18 cellular contexts compared by ENCODE assay signal in genomic region chr19:2145831-2146241, GRCh38. TPM values are rescaled to one million over a fixed set of nuclear protein-coding genes. Genes with fewer than 3 reads are reported as not detected.
DNase-seq lines count a peak whose midpoint lies in the region; ATAC-seq and TF ChIP-seq lines count a peak whose summit lies in the region.
"Had no signal": no experiment of that assay in that cellular context is flagged by ENCODE, and none has a peak within 500 bp of the region (broad histone marks: within the 10 kb centered on the region; RNA-seq: fewer than 3 reads in every experiment).

No MANE protein-coding gene starts in this region.

- CTCF ChIA-PET in CD8-positive, alpha-beta T cell (lab: Charles Lee), result interaction anchor here (1.4 kb wide), 1 partner anchor 16 kb away, joined by 5 read pairs; no protein-coding TSS in a partner anchor
- CTCF ChIA-PET in IMR-90 (lab: Yijun Ruan, JAX), result no interaction called here

- no peak overlapping the region for H3K4me3 ChIP-seq in CD8-positive, alpha-beta T cell (ENCODE audit: low read depth, low read length)
- no peak overlapping the region for H3K4me3 ChIP-seq in IMR-90 (ENCODE audit: insufficient read depth, low read depth, low read length)
- H3K4me3 ChIP-seq: coronary artery, esophagus squamous epithelium, heart left ventricle, ovary had no signal

- TF ChIP-seq CTCF in CD8-positive, alpha-beta T cell (IDR thresholded peaks at IDR 0.05), result no peak
- no peak for TF ChIP-seq CTCF in IMR-90 (conservative IDR thresholded peaks at IDR 0.05; ENCODE audit: low read depth, low read length)
- TF ChIP-seq CTCF in nephron progenitor cell (IDR thresholded peaks at IDR 0.05), result no peak

- H3K4me1 Mint-ChIP-seq in CD8-positive, alpha-beta T cell (ENCODE audit: low read depth), result peaks cover 50% of the 10 kb centered on the region
- H3K4me1 Mint-ChIP-seq in nephron progenitor cell, result peaks cover 48% of the 10 kb centered on the region

- H2BK5ac ChIP-seq in IMR-90 (ENCODE audit: low read depth, low read length, poor library complexity, severe bottlenecking), result no peak overlapping the region

- ATAC-seq in CD8-positive, alpha-beta T cell, result peak; percentile 76
- ATAC-seq in IMR-90 (ENCODE audit: low read depth), result no peak
- ATAC-seq in HG02981 (IDR thresholded peaks at IDR 0.05; ENCODE audit: unreplicated experiment), result no peak
- no peak for ATAC-seq in left colon

- no peak overlapping the region for H2BK20ac ChIP-seq in IMR-90 (ENCODE audit: low read depth, low read length)

- H3K9ac ChIP-seq in IMR-90 (ENCODE audit: low read depth, low read length), result no peak overlapping the region

- H3K36me3 Mint-ChIP-seq in CD8-positive, alpha-beta T cell, result peaks cover 15% of the 10 kb centered on the region
- peaks cover 21% of the 10 kb centered on the region for H3K36me3 Mint-ChIP-seq in nephron progenitor cell (ENCODE audit: low read depth)

- intact Hi-C loops in CD8-positive, alpha-beta T cell (cut with DNase I, micrococcal nuclease), result loop anchor here in 1 of 2 experiments (1.0 kb wide), 1 partner anchor 49 kb away; no protein-coding TSS in a partner anchor
- intact Hi-C loops in IMR-90 (cut with micrococcal nuclease) (no loop called here), left colon (cut with DNase I, micrococcal nuclease) (no loop called here)

- WGBS in IMR-90 (ENCODE audit: extremely low coverage in 2 of 2, insufficient read length in 1 of 2), 2 experiments, result no CpG with 5 or more reads among the region's 16 CpGs

- in situ Hi-C loops in IMR-90 (cut with MboI; ENCODE audit: low sequenced_read_pairs), result no loop called here

- peaks cover 3 to 55% of the 10 kb centered on the region in 2 experiments for H3K79me1 ChIP-seq in IMR-90 (ENCODE audit: low read depth in 1 of 2, low read length in 2 of 2)

- POLR2A ChIA-PET in CD8-positive, alpha-beta T cell (lab: Charles Lee), result interaction anchor here (0.8 kb wide), 1 partner anchor 195 kb away, joined by 3 read pairs; no protein-coding TSS in a partner anchor
- POLR2A ChIA-PET in IMR-90 (lab: Charles Lee; ENCODE audit: unreplicated experiment), result no interaction called here

- peaks cover 17% of the 10 kb centered on the region; the same call in 1 of the 2 replicates for H3K9me1 ChIP-seq in IMR-90 (ENCODE audit: insufficient read depth, low read length)

- H3K9me3 Mint-ChIP-seq in CD8-positive, alpha-beta T cell, result no peaks in the 10 kb centered on the region
- no peaks in the 10 kb centered on the region for H3K9me3 Mint-ChIP-seq in nephron progenitor cell

- DNase-seq in CD8-positive, alpha-beta T cell, result peak in 3 of 7 experiments; percentile 16 to 61 (median 37)
- DNase-seq in IMR-90 (peak; percentile 21), astrocyte of the hippocampus (ENCODE audit: low read depth, low spot score) (peak; percentile 65), nephron progenitor cell (no peak), NOMO-1 (lab: John Stamatoyannopoulos, UW; ENCODE audit: unreplicated experiment in 2 of 2) (no peak), NCI-H345 (lab: John Stamatoyannopoulos, UW) (no peak), left colon (no peak)
- DNase-seq: amniotic stem cell, esophagus squamous epithelium, heart left ventricle, Kasumi-1, midbrain, NCI-H146, ovary, WERI-Rb-1 had no signal

- no TSS peak for BruUV-seq in IMR-90 (replicated peaks; lab: Mats Ljungman, UMichigan)

- dilution Hi-C loops in IMR-90 (cut with HindIII; ENCODE audit: low sequenced_read_pairs, unreplicated experiment), result no loop called here

- H3K27ac ChIP-seq in CD8-positive, alpha-beta T cell (ENCODE audit: low read depth, low read length), result no peak overlapping the region
- H3K27ac ChIP-seq in IMR-90 (ENCODE audit: insufficient read depth, low read length), result no peak overlapping the region
- H3K27ac ChIP-seq: C4-2B, coronary artery, esophagus squamous epithelium, heart left ventricle, ovary, WERI-Rb-1 had no signal

- no peak overlapping the region for H4K8ac ChIP-seq in IMR-90 (ENCODE audit: low read depth in 2 of 2, low read length in 2 of 2)

- no peak overlapping the region for H3K4me2 ChIP-seq in IMR-90 (ENCODE audit: low read depth, low read length)

- no peak overlapping the region for H3K23ac ChIP-seq in IMR-90 (ENCODE audit: low read depth, low read length)

- H2BK15ac ChIP-seq in IMR-90 (ENCODE audit: low read depth, low read length), result no peak overlapping the region

- H3K9me3 ChIP-seq in CD8-positive, alpha-beta T cell (ENCODE audit: low read length), result no peaks in the 10 kb centered on the region
- no peaks in the 10 kb centered on the region for H3K9me3 ChIP-seq in IMR-90 (ENCODE audit: control insufficient read depth, insufficient read depth, low read length)
- H3K9me3 ChIP-seq: esophagus squamous epithelium, heart left ventricle, ovary had no signal

- no peak overlapping the region for H2BK120ac ChIP-seq in IMR-90 (ENCODE audit: low read depth, low read length)

- no peak overlapping the region for H3K4ac ChIP-seq in IMR-90 (ENCODE audit: low read depth, low read length)

- no peak overlapping the region for H3K14ac ChIP-seq in IMR-90 (replicated peaks; ENCODE audit: low read depth, low read length)

- H3K27ac Mint-ChIP-seq in CD8-positive, alpha-beta T cell, result peak overlapping the region; percentile 41
- H3K27ac Mint-ChIP-seq in nephron progenitor cell, result peak overlapping the region; percentile 80

- no peak overlapping the region for H4K5ac ChIP-seq in IMR-90 (ENCODE audit: low read depth, low read length)

- H3K56ac ChIP-seq in IMR-90 (ENCODE audit: extremely low read depth, insufficient read depth, low read length), result no peak overlapping the region

- no peak overlapping the region for H2AK9ac ChIP-seq in IMR-90 (replicated peaks; ENCODE audit: low read depth, low read length, poor library complexity)

- H3K4me3 Mint-ChIP-seq in CD8-positive, alpha-beta T cell, result peak overlapping the region; percentile 6
- no peak overlapping the region for H3K4me3 Mint-ChIP-seq in nephron progenitor cell

- H3K27me3 ChIP-seq in CD8-positive, alpha-beta T cell (ENCODE audit: insufficient read depth, low read length), result no peaks in the 10 kb centered on the region
- no peaks in the 10 kb centered on the region for H3K27me3 ChIP-seq in IMR-90 (ENCODE audit: control insufficient read depth, insufficient read depth, low read length)
- H3K27me3 ChIP-seq: esophagus squamous epithelium, heart left ventricle, ovary had no signal

- no peaks in the 10 kb centered on the region for H3K36me3 ChIP-seq in CD8-positive, alpha-beta T cell (ENCODE audit: insufficient read depth, low read length)
- peaks cover 11% of the 10 kb centered on the region for H3K36me3 ChIP-seq in IMR-90 (ENCODE audit: control insufficient read depth, insufficient read depth, low read length)
- H3K36me3 ChIP-seq: ovary had no signal

- no peak overlapping the region for H2AK5ac ChIP-seq in IMR-90 (ENCODE audit: low read depth, low read length)

- H3K27me3 Mint-ChIP-seq in CD8-positive, alpha-beta T cell (ENCODE audit: low read depth), result no peaks in the 10 kb centered on the region
- H3K27me3 Mint-ChIP-seq in nephron progenitor cell (ENCODE audit: low read depth, poor library complexity), result peaks cover 3% of the 10 kb centered on the region

- no peak for TF ChIP-seq POLR2A in IMR-90 (IDR thresholded peaks at IDR 0.05; ENCODE audit: low read depth, low read length)

- H3K4me1 ChIP-seq in CD8-positive, alpha-beta T cell (ENCODE audit: insufficient read depth, low read length), result peaks cover 39% of the 10 kb centered on the region
- peaks cover 10% of the 10 kb centered on the region for H3K4me1 ChIP-seq in IMR-90 (ENCODE audit: control insufficient read depth, insufficient read depth, low read length)

- TF ChIP-seq RAD21 in IMR-90 (IDR thresholded peaks at IDR 0.05; ENCODE audit: low read length), result no peak

- no peak overlapping the region for H4K91ac ChIP-seq in IMR-90 (ENCODE audit: insufficient read depth, low read depth, low read length)

- H2AFZ ChIP-seq in IMR-90 (replicated peaks; ENCODE audit: low read length, poor library complexity), result no peak overlapping the region

- H3K18ac ChIP-seq in IMR-90 (ENCODE audit: low read depth, low read length), result no peak overlapping the region

- peaks cover 96% of the 10 kb centered on the region for H4K20me1 ChIP-seq in IMR-90 (ENCODE audit: insufficient read depth, low read length)

TF ChIP-seq in IMR-90, 13 proteins besides CTCF, POLR2A, EP300 and RAD21 (continues in another document):
- TF ChIP-seq MXI1 (IDR thresholded peaks at IDR 0.05; ENCODE audit: borderline replicate concordance, low read depth, low read length) (peak; percentile 84), RCOR1 (IDR thresholded peaks at IDR 0.05; ENCODE audit: insufficient replicate concordance, low read length) (no peak), SMC3 (IDR thresholded peaks at IDR 0.05; ENCODE audit: low read depth, low read length) (no peak)

RNA-seq across cellular contexts. Expression of gene AP3D1, which starts 5.5 kb away (rescaled TPM):
- total RNA-seq in CD8-positive, alpha-beta T cell, result 10 to 100 TPM; 39.4 to 42.5 TPM
- total RNA-seq in IMR-90 (2012; rRNA removed) (75.3 and 76.1 TPM in 2 replicates), left colon (100 to 1,000 TPM in 1 of 2 donors, 10 to 100 TPM in 1; 99.4 to 123 TPM)
- 129 and 132 TPM in 2 replicates for polyA plus RNA-seq in IMR-90 (2012; rRNA removed)
- 112 and 149 TPM in 2 replicates for polyA plus RNA-seq in IMR-90 (2012; cell fraction: cytosol; rRNA removed)
- 165 and 397 TPM in 2 replicates for polyA plus RNA-seq in IMR-90 (2012; cell fraction: nucleus; rRNA removed; ENCODE audit: low replicate concordance)

RNA-seq across cellular contexts. Expression of gene DOT1L, which starts 17.9 kb away (rescaled TPM):
- total RNA-seq in CD8-positive, alpha-beta T cell, result 10 to 100 TPM; 32.8 to 34.7 TPM
- total RNA-seq in IMR-90 (2012; rRNA removed), result 2.5 TPM in 2 replicates
- polyA plus RNA-seq in IMR-90 (2012; rRNA removed), result 12.6 and 22.0 TPM in 2 replicates
- polyA plus RNA-seq in IMR-90 (2012; cell fraction: cytosol; rRNA removed), result 10.1 and 10.4 TPM in 2 replicates
- polyA plus RNA-seq in IMR-90 (2012; cell fraction: nucleus; rRNA removed; ENCODE audit: low replicate concordance), result 43.0 and 136 TPM in 2 replicates
- total RNA-seq in left colon, result 10 to 100 TPM; 37.6 to 41.6 TPM

RNA-seq across cellular contexts. Expression of gene IZUMO4, which starts 49.1 kb away (rescaled TPM):
- 10 to 100 TPM; 11.9 to 15.3 TPM for total RNA-seq in CD8-positive, alpha-beta T cell
- total RNA-seq in IMR-90 (2012; rRNA removed), result 0.56 and 0.72 TPM in 2 replicates
- 2.8 and 3.4 TPM in 2 replicates for polyA plus RNA-seq in IMR-90 (2012; rRNA removed)
- polyA plus RNA-seq in IMR-90 (2012; cell fraction: cytosol; rRNA removed), result 0.37 and 1.5 TPM in 2 replicates
- polyA plus RNA-seq in IMR-90 (2012; cell fraction: nucleus; rRNA removed; ENCODE audit: low replicate concordance), result 19.5 and 47.8 TPM in 2 replicates
- total RNA-seq in left colon, result 1 to 10 TPM; 2.1 to 2.3 TPM

RNA-seq across cellular contexts. Expression of gene MOB3A, which starts 49.7 kb away (rescaled TPM):
- total RNA-seq in CD8-positive, alpha-beta T cell, result 10 to 100 TPM; 76.7 to 80.0 TPM
- total RNA-seq in IMR-90 (2012; rRNA removed), result 8.9 and 9.3 TPM in 2 replicates
- polyA plus RNA-seq in IMR-90 (2012; rRNA removed), result 26.5 and 28.8 TPM in 2 replicates
- 20.4 and 29.9 TPM in 2 replicates for polyA plus RNA-seq in IMR-90 (2012; cell fraction: cytosol; rRNA removed)
- 15.3 and 28.7 TPM in 2 replicates for polyA plus RNA-seq in IMR-90 (2012; cell fraction: nucleus; rRNA removed; ENCODE audit: low replicate concordance)
- total RNA-seq in left colon, result 10 to 100 TPM; 37.9 to 48.4 TPM

Comparison
In these comparisons a context has a peak if more than half of its experiments do, and no peak if none do; other contexts are left out.
1. DNase-seq: peak in IMR-90 (single experiment) and astrocyte of the hippocampus (single experiment); none in nephron progenitor cell (single experiment), NOMO-1 (0 of 2), NCI-H345 (single experiment) and left colon (0 of 2).